21 cellular contexts compared by ENCODE assay signal in the genomic region with DNA sequence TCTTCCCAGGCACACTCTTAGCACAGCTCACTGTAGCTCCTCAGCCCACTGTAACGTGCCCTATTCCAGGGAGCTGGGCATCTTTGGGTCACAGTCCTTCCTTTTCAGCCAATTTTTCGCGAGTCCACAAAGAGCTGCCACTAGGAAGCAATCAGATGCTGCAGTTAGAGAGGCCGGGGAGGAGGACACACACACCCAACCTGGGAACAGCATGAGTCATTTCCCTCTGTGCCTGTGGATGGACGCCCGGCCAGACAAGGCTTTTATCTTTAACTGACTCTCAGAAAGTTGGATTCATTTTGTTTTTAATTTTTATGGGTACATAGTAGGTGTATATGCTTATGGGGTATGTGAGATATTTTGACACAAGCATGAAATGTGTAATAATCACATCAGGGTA.
DNase-seq lines count a peak whose midpoint lies in the region; FAIRE-seq and TF ChIP-seq lines count a peak whose summit lies in the region.
"Had no signal": no experiment of that assay in that cellular context is flagged by ENCODE, and none has a peak within 500 bp of the region (broad histone marks: within the 10 kb centered on the region; RNA-seq: fewer than 3 reads in every experiment).

No MANE protein-coding gene starts in this region.

- no peak overlapping the region for H3K4me3 ChIP-seq in mammary epithelial cell (replicated peaks in 1 of 3; ENCODE audit: insufficient read depth in 1 of 3, low read depth in 2 of 3, low read length in 3 of 3)
- no peak overlapping the region for H3K4me3 ChIP-seq in breast epithelium
- no peak overlapping the region for H3K4me3 ChIP-seq in HAP-1
- H3K4me3 ChIP-seq: lung, testis had no signal

- WGBS in mammary epithelial cell (ENCODE audit: low coverage, missing lambda C conversion rate), result 31% methylated on average over 6 of the region's 6 CpGs

- H3K27me3 ChIP-seq in mammary epithelial cell (ENCODE audit: insufficient read depth, low read length), result no peaks in the 10 kb centered on the region
- no peaks in the 10 kb centered on the region for H3K27me3 ChIP-seq in breast epithelium
- no peaks in the 10 kb centered on the region for H3K27me3 ChIP-seq in HAP-1 (ENCODE audit: low read depth)
- H3K27me3 ChIP-seq: testis had no signal

- H3K36me3 ChIP-seq in mammary epithelial cell (ENCODE audit: insufficient read depth, low read length) (no peaks in the 10 kb centered on the region), breast epithelium (no peaks in the 10 kb centered on the region), HAP-1 (replicated peaks) (no peaks in the 10 kb centered on the region)

- peak overlapping the region; percentile 67 for H3K4me2 ChIP-seq in mammary epithelial cell (ENCODE audit: insufficient read depth, low read depth, low read length)

- no TSS peak for BruUV-seq in mammary epithelial cell (replicated peaks; lab: Mats Ljungman, UMichigan)

- no peaks in the 10 kb centered on the region for H3K79me2 ChIP-seq in mammary epithelial cell (ENCODE audit: insufficient read depth, low read length)

- H3K9me3 ChIP-seq in mammary epithelial cell (replicated peaks; ENCODE audit: insufficient read depth, low read length) (no peaks in the 10 kb centered on the region), breast epithelium (no peaks in the 10 kb centered on the region), HAP-1 (no peaks in the 10 kb centered on the region)
- H3K9me3 ChIP-seq: Caco-2, testis had no signal

- H3K27ac ChIP-seq in mammary epithelial cell (ENCODE audit: insufficient read depth, low read depth, low read length) (no peak overlapping the region), breast epithelium (no peak overlapping the region)
- H3K27ac ChIP-seq: testis had no signal

- no peaks in the 10 kb centered on the region for H4K20me1 ChIP-seq in mammary epithelial cell (ENCODE audit: insufficient read depth, low read length)

- intact Hi-C loops in mammary epithelial cell (cut with micrococcal nuclease) (no loop called here), breast epithelium (cut with DNase I; ENCODE audit: low total_unique reads) (no loop called here)

- no peak overlapping the region for H3K9ac ChIP-seq in mammary epithelial cell (ENCODE audit: insufficient read depth, low read length)

- H3K4me1 ChIP-seq in mammary epithelial cell (ENCODE audit: insufficient read depth, low read length) (peaks cover 37% of the 10 kb centered on the region), breast epithelium (no peaks in the 10 kb centered on the region), HAP-1 (no peaks in the 10 kb centered on the region)
- H3K4me1 ChIP-seq: Caco-2 had no signal

- peak; percentile 35 for DNase-seq in mammary epithelial cell
- DNase-seq in breast epithelium (ENCODE audit: low spot score in 2 of 2), result no peak
- peak; percentile 63 for DNase-seq in astrocyte of the hippocampus (ENCODE audit: low read depth, low spot score)
- peak; percentile 52 for DNase-seq in glomerular visceral epithelial cell (ENCODE audit: extremely low spot score)
- peak; percentile 92 for DNase-seq in urothelium cell line (ENCODE audit: low spot score)
- DNase-seq in activated T-cell treated with anti-CD3 and anti-CD28 coated beads for 4 hours, result no peak
- DNase-seq in KBM-7, result no peak
- DNase-seq in HAP-1 (ENCODE audit: low spot score in 2 of 2), result no peak
- DNase-seq: ACHN; activated CD4-positive, alpha-beta T cell treated with anti-CD3 and anti-CD28 coated beads for 4 hours; activated naive CD8-positive, alpha-beta T cell treated with anti-CD3 and anti-CD28 coated beads, Interleukin-2, amount 50 U/mL, for 24 hours; activated T-cell treated with anti-CD3 and anti-CD28 coated beads, Interleukin-2, amount 50 U/mL, for 1 hour; Caco-2; NCI-H2029 treated with DMSO at 0.1 percent for 48 hours; NCI-H69; nephron progenitor cell; stimulated activated CD4-positive, alpha-beta T cell treated with anti-CD3 and anti-CD28 coated beads, Interleukin-2, amount 100 ng/mL, for 48 hours; stimulated activated CD8-positive, alpha-beta memory T cell treated with anti-CD3 and anti-CD28 coated beads, Interleukin-4, amount 100 ng/mL, for 48 hours; testis had no signal

- CTCF ChIA-PET in mammary epithelial cell (lab: Charles Lee; ENCODE audit: low non-redundant PET), result no interaction called here

- in situ Hi-C loops in mammary epithelial cell (cut with MboI; ENCODE audit: low sequenced_read_pairs in 2 of 2) (no loop called here), KBM-7 (cut with MboI; ENCODE audit: low pct_unique_long_range_greater_than_20kb, low sequenced_read_pairs) (no loop called here), HAP-1 (cut with MboI; ENCODE audit: low sequenced_read_pairs) (no loop called here)

- peak overlapping the region; percentile 78 for H2AFZ ChIP-seq in mammary epithelial cell (ENCODE audit: low read depth, low read length)

- TF ChIP-seq CTCF in mammary epithelial cell (conservative IDR thresholded peaks at IDR 0.05 in 1 of 2, IDR thresholded peaks at IDR 0.05 in 1 of 2; ENCODE audit: extremely low read depth in 1 of 2, insufficient read depth in 1 of 2, low read depth in 1 of 2, low read length in 2 of 2) (no peak), breast epithelium (IDR thresholded peaks at IDR 0.05) (no peak)

- dilution Hi-C loops in mammary epithelial cell (cut with HindIII; ENCODE audit: low sequenced_read_pairs), result no loop called here

- FAIRE-seq in urothelium cell line (lab: Jason Lieb, UNC), result peak; percentile 96
- FAIRE-seq: colon had no signal

- TF ChIP-seq POLR2A in breast epithelium (IDR thresholded peaks at IDR 0.05), result no peak

Comparison
In these comparisons a context has a peak if more than half of its experiments do, and no peak if none do; other contexts are left out.
1. DNase-seq: peak in mammary epithelial cell (single experiment), astrocyte of the hippocampus (single experiment), glomerular visceral epithelial cell (single experiment) and urothelium cell line (single experiment); none in breast epithelium (0 of 2), activated T-cell treated with anti-CD3 and anti-CD28 coated beads for 4 hours (single experiment), KBM-7 (single experiment) and HAP-1 (0 of 2).